ENCODE assay signal across 14 cellular contexts in the genomic region with DNA sequence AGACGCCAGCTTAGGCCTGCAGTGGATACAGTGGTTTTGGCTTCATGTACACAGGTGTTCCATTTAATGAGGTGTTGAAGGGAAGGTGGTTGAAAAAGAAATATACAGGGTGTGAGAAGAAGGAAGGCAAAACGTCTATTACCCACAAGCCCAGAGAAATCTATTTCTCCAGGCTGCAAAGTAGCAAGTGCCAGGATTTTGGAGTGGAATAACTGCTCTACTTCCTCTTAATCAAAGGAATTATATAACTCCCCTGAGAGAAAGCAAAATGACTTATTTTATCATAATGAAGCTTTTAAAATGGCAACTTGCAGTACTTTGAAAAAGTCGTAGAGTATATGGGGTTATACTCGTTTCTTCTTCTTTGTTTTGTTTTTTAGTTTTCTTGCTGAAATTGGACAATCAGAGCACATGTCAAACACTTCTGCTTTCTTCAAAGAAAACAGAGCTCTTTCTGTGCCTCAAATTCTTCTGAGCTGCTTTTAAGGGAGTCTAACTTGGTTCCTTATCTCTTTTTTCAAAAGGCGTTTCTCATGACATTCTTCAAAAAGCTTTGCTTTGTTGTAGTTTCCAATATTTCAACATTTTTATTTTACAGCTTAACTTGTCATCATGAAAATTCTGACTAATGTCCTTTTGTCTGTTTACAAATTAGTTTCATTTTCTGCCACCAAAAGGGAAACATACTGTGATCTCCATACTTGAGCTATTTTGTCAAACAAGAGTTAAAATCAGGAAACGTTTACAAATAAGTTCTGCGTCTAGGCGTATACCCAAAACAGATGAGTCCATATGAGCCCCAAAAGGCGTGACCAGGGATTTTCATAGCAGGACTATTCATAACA.
DNase-seq lines count a peak whose midpoint lies in the region; ATAC-seq and TF ChIP-seq lines count a peak whose summit lies in the region.
"Had no signal": no experiment of that assay in that cellular context is flagged by ENCODE, and none has a peak within 500 bp of the region (broad histone marks: within the 10 kb centered on the region; RNA-seq: fewer than 3 reads in every experiment).

No MANE protein-coding gene starts in this region.

- DNase-seq in NOMO-1 (lab: John Stamatoyannopoulos, UW; ENCODE audit: unreplicated experiment in 2 of 2) (peak; percentile 14 to 80), NOMO-1 treated with dmso at 0.1 percent for 144 hours (lab: John Stamatoyannopoulos, UW; ENCODE audit: unreplicated experiment) (no peak), esophagus muscularis mucosa (ENCODE audit: extremely low spot score) (no peak), upper lobe of right lung (no peak), coronary artery (ENCODE audit: low spot score) (no peak), NCI-H2196 (lab: John Stamatoyannopoulos, UW; ENCODE audit: unreplicated experiment) (no peak)
- DNase-seq in activated CD8-positive, alpha-beta memory T cell treated with anti-CD3 and anti-CD28 coated beads, Interleukin-2, amount 50 U/mL, for 48 hours = no peak
- DNase-seq: DMS79, kidney, NCI-H1436 had no signal

- no peak for TF ChIP-seq EP300 in esophagus muscularis mucosa (IDR thresholded peaks at IDR 0.05)

- H3K4me1 ChIP-seq in esophagus muscularis mucosa = peaks cover 4 to 16% (median 10%) of the 10 kb centered on the region in 4 donors
- peaks cover 0 to 5% of the 10 kb centered on the region in 2 donors for H3K4me1 ChIP-seq in mucosa of rectum (ENCODE audit: control insufficient read depth in 2 of 2, insufficient read depth in 2 of 2, low read length in 2 of 2)
- peaks cover 19% of the 10 kb centered on the region for H3K4me1 ChIP-seq in upper lobe of right lung

- no peak for TF ChIP-seq POLR2A in esophagus muscularis mucosa (IDR thresholded peaks at IDR 0.05; ENCODE audit: low read depth)

- H3K4me3 ChIP-seq in esophagus muscularis mucosa (no peak overlapping the region), mucosa of rectum (ENCODE audit: low read length in 2 of 2) (no peak overlapping the region), upper lobe of right lung (no peak overlapping the region), coronary artery (no peak overlapping the region)
- H3K4me3 ChIP-seq: ascending aorta had no signal

- peak overlapping the region; percentile 29 to 67 (median 48) for H3K27ac ChIP-seq in esophagus muscularis mucosa (replicated peaks in 1 of 4)
- peak overlapping the region; percentile 34 to 54 for H3K27ac ChIP-seq in mucosa of rectum (ENCODE audit: low read depth in 2 of 2, low read length in 2 of 2)
- H3K27ac ChIP-seq in upper lobe of right lung = peak overlapping the region; percentile 52
- peak overlapping the region in 1 of 2 donors; percentile 61 for H3K27ac ChIP-seq in coronary artery
- H3K27ac ChIP-seq: 22Rv1, ascending aorta had no signal

- peak overlapping the region in 1 of 2 donors; percentile 1 for H3K9ac ChIP-seq in mucosa of rectum (ENCODE audit: low read depth in 1 of 2, low read length in 2 of 2)

- TF ChIP-seq CTCF in esophagus muscularis mucosa (IDR thresholded peaks at IDR 0.05) (no peak), upper lobe of right lung (IDR thresholded peaks at IDR 0.05) (no peak), coronary artery (IDR thresholded peaks at IDR 0.05) (no peak)

- no peak for ATAC-seq in upper lobe of right lung
- ATAC-seq: esophagus mucosa had no signal

- 49% methylated on average over 9 of the region's 9 CpGs for WGBS in esophagus muscularis mucosa

- H3K27me3 ChIP-seq in esophagus muscularis mucosa (no peaks in the 10 kb centered on the region), mucosa of rectum (ENCODE audit: control insufficient read depth in 2 of 2, insufficient read depth in 2 of 2, low read length in 2 of 2) (no peaks in the 10 kb centered on the region), upper lobe of right lung (no peaks in the 10 kb centered on the region)
- H3K27me3 ChIP-seq: ascending aorta had no signal

- H3K9me3 ChIP-seq in esophagus muscularis mucosa (no peaks in the 10 kb centered on the region), mucosa of rectum (ENCODE audit: control insufficient read depth in 2 of 2, low read length in 2 of 2) (no peaks in the 10 kb centered on the region), upper lobe of right lung (no peaks in the 10 kb centered on the region)
- H3K9me3 ChIP-seq: ascending aorta had no signal

- intact Hi-C loops in esophagus muscularis mucosa (cut with DNase I) = no loop called here
- intact Hi-C loops in upper lobe of right lung (cut with DNase I) = no loop called here

- H3K36me3 ChIP-seq in esophagus muscularis mucosa = no peaks in the 10 kb centered on the region
- no peaks in the 10 kb centered on the region for H3K36me3 ChIP-seq in mucosa of rectum (ENCODE audit: control insufficient read depth in 2 of 2, insufficient read depth in 2 of 2, low read length in 2 of 2)
- H3K36me3 ChIP-seq in upper lobe of right lung = no peaks in the 10 kb centered on the region
- H3K36me3 ChIP-seq: ascending aorta had no signal

Comparison
In these comparisons a context has a peak if more than half of its experiments do, and no peak if none do; other contexts are left out.
1. DNase-seq: peak in NOMO-1 (2 of 2); none in NOMO-1 treated with dmso at 0.1 percent for 144 hours (single experiment), esophagus muscularis mucosa (single experiment), upper lobe of right lung (single experiment), coronary artery (single experiment), NCI-H2196 (single experiment) and activated CD8-positive, alpha-beta memory T cell treated with anti-CD3 and anti-CD28 coated beads, Interleukin-2, amount 50 U/mL, for 48 hours (single experiment).